In genomic region chr3:19641408-19641807, GRCh38 we compare ENCODE assay signal across 2 cellular contexts.
TF ChIP-seq lines count a peak whose summit lies in the region.

No MANE protein-coding gene starts in this region.

TF ChIP-seq in GM23338, 12 proteins besides CTCF, POLR2A, EP300 and RAD21 (continued from another document):
- no peak for TF ChIP-seq ZNF114 (CRISPR knock-in tag; IDR thresholded peaks at IDR 0.05)
- no peak for TF ChIP-seq CREB1 (CRISPR knock-in tag; IDR thresholded peaks at IDR 0.05; ENCODE audit: low read depth)
- TF ChIP-seq ETS1 (IDR thresholded peaks at IDR 0.05) = no peak
TF ChIP-seq in GM23338: peak in this region for 0.

TF ChIP-seq in H1, 55 proteins besides CTCF, POLR2A, EP300 and RAD21 (continued from another document):
- TF ChIP-seq PHF8 (conservative IDR thresholded peaks at IDR 0.05; ENCODE audit: low read depth, low read length) (no peak), EZH2 (IDR thresholded peaks at IDR 0.05; ENCODE audit: low read depth, low read length, severe bottlenecking) (no peak), GTF2F1 (IDR thresholded peaks at IDR 0.05; ENCODE audit: borderline replicate concordance, low read depth, low read length) (no peak), ATF2 (IDR thresholded peaks at IDR 0.05; ENCODE audit: low read length) (no peak), CHD2 (IDR thresholded peaks at IDR 0.05; ENCODE audit: low read length) (no peak), GABPA (IDR thresholded peaks at IDR 0.05; ENCODE audit: borderline replicate concordance, insufficient read depth, low read length) (no peak), CHD1 (IDR thresholded peaks at IDR 0.05; ENCODE audit: low read depth, low read length) (no peak), CEBPB (IDR thresholded peaks at IDR 0.05; ENCODE audit: low read depth, low read length) (no peak), E2F6 (IDR thresholded peaks at IDR 0.05) (no peak)
TF ChIP-seq in H1: peak in this region for 0.
